Comparison of ENCODE assay signal across 8 cellular contexts in the genomic region with DNA sequence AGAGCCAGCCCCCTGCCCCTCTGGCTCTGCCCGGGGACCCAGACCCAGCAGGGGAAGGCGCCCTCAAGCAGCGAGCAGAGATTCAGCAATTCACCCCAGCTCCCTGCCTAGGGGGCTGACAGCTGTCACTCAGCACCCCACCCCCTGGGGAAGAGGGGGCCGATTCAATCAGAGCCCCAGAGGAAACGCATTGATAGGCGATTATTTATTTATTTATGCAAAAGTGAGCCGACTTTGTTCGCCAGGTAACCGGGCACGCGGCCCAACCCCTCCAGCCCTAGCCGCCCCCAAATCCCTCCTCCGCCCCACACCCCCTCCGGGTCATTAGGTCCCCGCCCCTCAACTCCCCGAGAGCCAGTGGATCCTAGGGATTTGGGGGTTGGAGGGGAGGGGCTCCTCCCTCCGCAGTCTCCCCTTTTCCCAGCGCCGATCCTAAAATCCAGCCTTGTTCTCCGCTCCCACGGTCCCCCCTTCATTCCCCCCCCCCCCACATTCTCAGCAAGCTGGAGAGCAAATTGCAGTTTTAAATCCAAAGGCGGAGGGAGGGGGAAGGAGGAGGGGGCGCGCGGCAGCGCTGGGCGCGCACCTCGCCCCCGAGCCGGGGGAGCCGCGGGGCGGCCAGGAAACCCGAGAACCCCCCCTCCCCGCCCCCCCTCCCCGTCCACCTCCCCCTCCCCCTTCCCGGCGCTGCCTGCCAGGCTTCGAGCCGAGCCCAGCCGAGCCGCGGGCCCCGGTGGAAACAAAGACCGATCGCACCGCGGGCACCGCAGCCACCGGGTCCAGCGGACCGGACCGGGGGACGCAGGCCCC. TPM values are rescaled to one million over a fixed set of nuclear protein-coding genes. Genes with fewer than 3 reads are reported as not detected.
DNase-seq lines count a peak whose midpoint lies in the region; ATAC-seq and TF ChIP-seq lines count a peak whose summit lies in the region.

No MANE protein-coding gene starts in this region.

- no peak for TF ChIP-seq CTCF in osteoblast (IDR thresholded peaks at IDR 0.05; ENCODE audit: extremely low read depth, low read depth, low read length)

- no peaks in the 10 kb centered on the region for H3K36me3 Mint-ChIP-seq in activated naive CD4-positive, alpha-beta T cell treated with anti-CD3 and anti-CD28 coated beads for 36 hours (ENCODE audit: low read depth)

- H3K9me3 ChIP-seq in osteoblast (ENCODE audit: low read depth, low read length) = no peaks in the 10 kb centered on the region

- H3K27ac Mint-ChIP-seq in activated naive CD4-positive, alpha-beta T cell treated with anti-CD3 and anti-CD28 coated beads for 36 hours = no peak overlapping the region

- H3K4me1 ChIP-seq in osteoblast (ENCODE audit: insufficient read depth, low read length) = peaks cover 41% of the 10 kb centered on the region

- no peak overlapping the region for H2AFZ ChIP-seq in osteoblast (ENCODE audit: low read length)

- H3K4me3 ChIP-seq in osteoblast (ENCODE audit: insufficient read depth, low read length) = peak overlapping the region; percentile 87

- no peaks in the 10 kb centered on the region for H3K27me3 Mint-ChIP-seq in activated naive CD4-positive, alpha-beta T cell treated with anti-CD3 and anti-CD28 coated beads for 36 hours (ENCODE audit: low read depth)

- peak overlapping the region; percentile 92 for H3K4me2 ChIP-seq in osteoblast (ENCODE audit: insufficient read depth, low read length)

- no peaks in the 10 kb centered on the region for H3K36me3 ChIP-seq in osteoblast (ENCODE audit: insufficient read depth, low read length)

- peaks cover 45% of the 10 kb centered on the region for H3K4me1 Mint-ChIP-seq in activated naive CD4-positive, alpha-beta T cell treated with anti-CD3 and anti-CD28 coated beads for 36 hours (ENCODE audit: low read depth)

- intact Hi-C loops in activated naive CD4-positive, alpha-beta T cell treated with anti-CD3 and anti-CD28 coated beads for 36 hours (cut with micrococcal nuclease) = no loop called here

- ATAC-seq in HG03521 (IDR thresholded peaks at IDR 0.05; ENCODE audit: unreplicated experiment) (no peak), GM21390 (IDR thresholded peaks at IDR 0.05; ENCODE audit: unreplicated experiment) (no peak), GM18502 (IDR thresholded peaks at IDR 0.05; ENCODE audit: poor library complexity, unreplicated experiment) (no peak)

- CTCF ChIA-PET in activated naive CD4-positive, alpha-beta T cell treated with anti-CD3 and anti-CD28 coated beads for 36 hours (lab: Charles Lee) = interaction anchor here (0.8 to 5.7 kb wide), 5 partner anchors 34 to 245 kb away, joined by 3 to 33 read pairs (median 3); no protein-coding TSS in a partner anchor

- H3K27me3 ChIP-seq in osteoblast (ENCODE audit: insufficient read depth, low read length) = no peaks in the 10 kb centered on the region

- DNase-seq in DMS79 treated with DMSO at 0.1 percent for 48 hours (lab: John Stamatoyannopoulos, UW) (peak; percentile 62), LHCN-M2 (ENCODE audit: low read depth) (peak; percentile 46), globus pallidus (ENCODE audit: low spot score) (peak; percentile 38), osteoblast (ENCODE audit: insufficient read length, low spot score, missing footprints) (peak; percentile 97)
- DNase-seq in activated naive CD4-positive, alpha-beta T cell treated with anti-CD3 and anti-CD28 coated beads for 36 hours = peak; percentile 51

- H3K9me3 Mint-ChIP-seq in activated naive CD4-positive, alpha-beta T cell treated with anti-CD3 and anti-CD28 coated beads for 36 hours = no peaks in the 10 kb centered on the region

- peaks cover 59% of the 10 kb centered on the region for H3K79me2 ChIP-seq in osteoblast (ENCODE audit: insufficient read depth, low read length)

- peaks cover 47% of the 10 kb centered on the region for H4K20me1 ChIP-seq in osteoblast (ENCODE audit: insufficient read depth, low read length)

- H3K4me3 Mint-ChIP-seq in activated naive CD4-positive, alpha-beta T cell treated with anti-CD3 and anti-CD28 coated beads for 36 hours = peak overlapping the region; percentile 85

- H3K27ac ChIP-seq in osteoblast (ENCODE audit: low read depth, low read length) = peak overlapping the region; percentile 56

RNA-seq across cellular contexts. Expression of a gene that starts 1.2 kb away (rescaled TPM):
- 33.5 and 40.4 TPM in 2 replicates for total RNA-seq in LHCN-M2 (2014; rRNA removed)
- 37.3 TPM for polyA plus RNA-seq in LHCN-M2 (2012)
- total RNA-seq in activated naive CD4-positive, alpha-beta T cell treated with anti-CD3 and anti-CD28 coated beads for 36 hours = 10 to 100 TPM in 1 of 2 experiments, 1 to 10 TPM in 1; 7.7 to 10.1 TPM
- total RNA-seq in osteoblast = 11.2 and 13.3 TPM in 2 replicates

RNA-seq across cellular contexts. Expression of a gene that starts 32.3 kb away (rescaled TPM):
- total RNA-seq in LHCN-M2 (2014; rRNA removed) = not detected in 2 replicates
- polyA plus RNA-seq in LHCN-M2 (2012) = not detected
- under 1 TPM; 0.10 to 0.14 TPM for total RNA-seq in activated naive CD4-positive, alpha-beta T cell treated with anti-CD3 and anti-CD28 coated beads for 36 hours
- 0.29 and 0.36 TPM in 2 replicates for total RNA-seq in osteoblast

Comparison
In these comparisons a context has a peak if more than half of its experiments do, and no peak if none do; other contexts are left out.
1. DNase-seq: peak in every context shown above with its lines; median percentile 97 in osteoblast; 62 in DMS79 treated with DMSO at 0.1 percent for 48 hours; 51 in activated naive CD4-positive, alpha-beta T cell treated with anti-CD3 and anti-CD28 coated beads for 36 hours; 46 in LHCN-M2; 38 in globus pallidus.